Comparison of ENCODE assay signal across 1 cellular context in genomic region chr5:130290219-130290618, GRCh38.
TF ChIP-seq lines count a peak whose summit lies in the region.

No MANE protein-coding gene starts in this region.

TF ChIP-seq in SK-N-SH, 30 proteins besides CTCF, POLR2A, EP300 and RAD21 (continued from another document):
- no peak for TF ChIP-seq USF1 (IDR thresholded peaks at IDR 0.05; ENCODE audit: borderline replicate concordance, low read depth)
- TF ChIP-seq GABPA (IDR thresholded peaks at IDR 0.05; ENCODE audit: low read depth) = no peak
- no peak for TF ChIP-seq RXRA (IDR thresholded peaks at IDR 0.05; ENCODE audit: borderline replicate concordance, low read depth)
